Comparison of ENCODE assay signal across 18 cellular contexts in genomic region chr22:47220752-47221151, GRCh38.
DNase-seq lines count a peak whose midpoint lies in the region; ATAC-seq and TF ChIP-seq lines count a peak whose summit lies in the region.
"Had no signal": no experiment of that assay in that cellular context is flagged by ENCODE, and none has a peak within 500 bp of the region (broad histone marks: within the 10 kb centered on the region; RNA-seq: fewer than 3 reads in every experiment).

No MANE protein-coding gene starts in this region.

- no peaks in the 10 kb centered on the region for H4K20me1 ChIP-seq in H9 (ENCODE audit: control insufficient read depth, insufficient read depth, insufficient read length)

- 59% methylated on average over 5 of the region's 5 CpGs for WGBS in HUES64
- no CpG with 5 or more reads among the region's 5 CpGs for WGBS in H9 (ENCODE audit: extremely low coverage, insufficient read length, low lambda C conversion rate)
- WGBS in gastroesophageal sphincter (ENCODE audit: low coverage in 1 of 2), 2 donors = 79 to 85% methylated on average over 5 of the region's 5 CpGs

- no peak overlapping the region for H3K27ac Mint-ChIP-seq in H9
- H3K27ac Mint-ChIP-seq: CD14-positive monocyte; CD8-positive, alpha-beta T cell; GM23338; HFFc6 had no signal

- no peaks in the 10 kb centered on the region for H3K4me1 Mint-ChIP-seq in H9
- H3K4me1 Mint-ChIP-seq: CD14-positive monocyte, GM23338 had no signal

- no peak overlapping the region for H2BK12ac ChIP-seq in H9 (ENCODE audit: insufficient read length, low read depth, low read length)

- H3K27ac ChIP-seq in HEK293 (ENCODE audit: extremely low read depth, low read depth, low read length) (no peak overlapping the region), HUES64 (ENCODE audit: low read depth, low read length) (no peak overlapping the region), H9 (ENCODE audit: insufficient read length, low read depth, low read length) (no peak overlapping the region), gastroesophageal sphincter (no peak overlapping the region)
- H3K27ac ChIP-seq: A549 had no signal

- H2BK20ac ChIP-seq in H9 (ENCODE audit: low read depth, low read length, poor library complexity, severe bottlenecking) = no peak overlapping the region

- TF ChIP-seq EP300 in gastroesophageal sphincter (IDR thresholded peaks at IDR 0.05) = no peak

- H2AK5ac ChIP-seq in H9 (ENCODE audit: insufficient read length, low read length) = no peak overlapping the region

- H3K27me3 ChIP-seq in HUES64 (ENCODE audit: insufficient read depth, low read length) (no peaks in the 10 kb centered on the region), iPS-15b (ENCODE audit: control insufficient read depth, insufficient read depth, low read length) (no peaks in the 10 kb centered on the region), H9 (ENCODE audit: insufficient read depth, low read length) (no peaks in the 10 kb centered on the region), gastroesophageal sphincter (peaks cover 7% of the 10 kb centered on the region)

- no peak overlapping the region for H2BK5ac ChIP-seq in H9 (ENCODE audit: insufficient read length, low read length)

- H3K9me3 Mint-ChIP-seq in H9 = peaks cover 66 to 94% of the 10 kb centered on the region in 2 experiments
- H3K9me3 Mint-ChIP-seq: CD8-positive, alpha-beta T cell had no signal

- H3K79me2 ChIP-seq in H9 (ENCODE audit: insufficient read depth, low read length) = no peaks in the 10 kb centered on the region

- no peak overlapping the region for H3K4me2 ChIP-seq in H9 (ENCODE audit: insufficient read depth, insufficient read length, low read length)
- H3K4me2 ChIP-seq: A549, GM23338 had no signal

- peaks cover 2 to 30% (median 16%) of the 10 kb centered on the region in 3 experiments for H3K36me3 Mint-ChIP-seq in H9 (ENCODE audit: insufficient read depth in 1 of 3, low read depth in 3 of 3)
- H3K36me3 Mint-ChIP-seq: CD14-positive monocyte; CD8-positive, alpha-beta T cell had no signal

- H3K14ac ChIP-seq in H9 (ENCODE audit: insufficient read depth, low read length) = no peak overlapping the region

- no peak overlapping the region for H4K8ac ChIP-seq in H9 (replicated peaks; ENCODE audit: insufficient read length, low read depth, low read length)

- no peaks in the 10 kb centered on the region for H3K36me3 ChIP-seq in HEK293 (ENCODE audit: control insufficient read depth in 2 of 2, insufficient read depth in 1 of 2, low read length in 2 of 2)
- H3K36me3 ChIP-seq in HUES64 (ENCODE audit: insufficient read depth, low read length) = no peaks in the 10 kb centered on the region
- H3K36me3 ChIP-seq in iPS-15b (ENCODE audit: control insufficient read depth, insufficient read depth, low read length) = no peaks in the 10 kb centered on the region
- no peaks in the 10 kb centered on the region for H3K36me3 ChIP-seq in gastroesophageal sphincter

- H3K23me2 ChIP-seq in H9 (ENCODE audit: insufficient read length, low read depth, low read length, poor library complexity, severe bottlenecking) = no peaks in the 10 kb centered on the region

- CTCF ChIA-PET in HEK293 (lab: Yijun Ruan, JAX) = no interaction called here

- no peak overlapping the region for H3K56ac ChIP-seq in H9 (ENCODE audit: insufficient read length, low read depth, low read length)

- H2AFZ ChIP-seq in H9 (ENCODE audit: low read length) = no peak overlapping the region
- H2AFZ ChIP-seq: GM23338 had no signal

- TF ChIP-seq POLR2A in gastroesophageal sphincter (IDR thresholded peaks at IDR 0.05) = no peak

- H3K4ac ChIP-seq in H9 (ENCODE audit: low read depth, low read length) = no peak overlapping the region

- ATAC-seq in sciatic nerve (no peak), gastroesophageal sphincter (no peak)
- ATAC-seq: A549; CD8-positive, alpha-beta T cell; GM23338 had no signal

- H4K5ac ChIP-seq in H9 (ENCODE audit: insufficient read length, low read depth, low read length) = no peak overlapping the region

- H3K4me1 ChIP-seq in HEK293 (ENCODE audit: control insufficient read depth, insufficient read depth, low read length) (peaks cover 8% of the 10 kb centered on the region; the same call in 1 of the 2 replicates), HUES64 (ENCODE audit: insufficient read depth, low read length) (no peaks in the 10 kb centered on the region), iPS-15b (ENCODE audit: control insufficient read depth, insufficient read depth, low read length) (no peaks in the 10 kb centered on the region), H9 (ENCODE audit: insufficient read depth, low read length) (no peaks in the 10 kb centered on the region), gastroesophageal sphincter (no peaks in the 10 kb centered on the region)
- H3K4me1 ChIP-seq: A549 had no signal

- no peak overlapping the region for H3K4me3 Mint-ChIP-seq in H9
- H3K4me3 Mint-ChIP-seq: CD14-positive monocyte; CD8-positive, alpha-beta T cell; GM23338; HFFc6 had no signal

- H3K9me3 ChIP-seq in HEK293 (ENCODE audit: control insufficient read depth, insufficient read depth, low read depth, low read length) (no peaks in the 10 kb centered on the region), HUES64 (ENCODE audit: insufficient read depth, low read depth, low read length) (peaks cover 88% of the 10 kb centered on the region), iPS-15b (ENCODE audit: control insufficient read depth, insufficient read depth, low read length) (peaks cover 24% of the 10 kb centered on the region), H9 (ENCODE audit: control insufficient read depth, low read depth, low read length) (peaks cover 43% of the 10 kb centered on the region), gastroesophageal sphincter (no peaks in the 10 kb centered on the region)
- H3K9me3 ChIP-seq: A549 had no signal

- H3K18ac ChIP-seq in H9 (ENCODE audit: insufficient read length, low read depth, low read length) = no peak overlapping the region

- peaks cover 2% of the 10 kb centered on the region; the same call in 1 of the 2 replicates for H3K27me3 Mint-ChIP-seq in H9 (ENCODE audit: low read depth)

- H3K23ac ChIP-seq in H9 (ENCODE audit: insufficient read length, low read depth, low read length) = no peak overlapping the region

- H3K9ac ChIP-seq in HUES64 (ENCODE audit: low read depth, low read length) (no peak overlapping the region), iPS-15b (ENCODE audit: low read depth, low read length) (no peak overlapping the region), H9 (ENCODE audit: extremely low read depth, insufficient read length, low read length) (no peak overlapping the region)

- H3T11ph ChIP-seq in H9 (ENCODE audit: low read length) = no peak overlapping the region

- H4K91ac ChIP-seq in H9 (ENCODE audit: insufficient read length, low read depth, low read length) = no peak overlapping the region

- TF ChIP-seq CTCF in HEK293 (tag by site-specific recombination; IDR thresholded peaks at IDR 0.05) = no peak
- no peak for TF ChIP-seq CTCF in H9 (conservative IDR thresholded peaks at IDR 0.05)
- TF ChIP-seq CTCF in gastroesophageal sphincter (IDR thresholded peaks at IDR 0.05) = no peak

- no peak overlapping the region for H2BK120ac ChIP-seq in H9 (ENCODE audit: low read depth, low read length, poor library complexity, severe bottlenecking)

- POLR2A ChIA-PET in HEK293 (lab: Yijun Ruan, JAX) = no interaction called here

- H2BK15ac ChIP-seq in H9 (ENCODE audit: low read depth, low read length) = no peak overlapping the region

- intact Hi-C loops in sciatic nerve (cut with DNase I) = no loop called here

- H3K4me3 ChIP-seq in HEK293 (ENCODE audit: low read depth, low read length) (no peak overlapping the region), HUES64 (ENCODE audit: low read length) (peak overlapping the region; percentile 22; the same call in 1 of the 2 replicates), iPS-15b (ENCODE audit: low read depth, low read length) (peak overlapping the region; percentile 10), gastroesophageal sphincter (no peak overlapping the region)
- H3K4me3 ChIP-seq: A549, GM23338 had no signal

- no peaks in the 10 kb centered on the region for H3K79me1 ChIP-seq in H9 (ENCODE audit: insufficient read depth, low read depth, low read length, poor library complexity, severe bottlenecking)

- DNase-seq in sciatic nerve (ENCODE audit: low spot score) = peak; percentile 1
- DNase-seq in H9 = no peak
- DNase-seq in Kasumi-1 (lab: John Stamatoyannopoulos, UW) = no peak
- DNase-seq: COR-L47, DMS153, DMS79 treated with DMSO at 0.1 percent for 48 hours, EL, H7, HFFc6, IMR-90 had no signal

TF ChIP-seq in HEK293, 187 proteins besides CTCF, POLR2A, EP300 and RAD21:
- no peak for TF ChIP-seq ZNF561 (tag by site-specific recombination; IDR thresholded peaks at IDR 0.05; ENCODE audit: borderline replicate concordance)
- 0 out of 2 replicates have a peak, but pooled peaks have one; percentile 12 for TF ChIP-seq ZNF18 (tag by site-specific recombination; IDR thresholded peaks at IDR 0.05)

Comparison
In these comparisons a context has a peak if more than half of its experiments do, and no peak if none do; other contexts are left out.
1. H3K4me3 ChIP-seq: peak in HUES64 (single experiment) and iPS-15b (single experiment); none in HEK293 (single experiment) and gastroesophageal sphincter (0 of 2).